Comparison of ENCODE assay signal across 10 cellular contexts in the genomic region with DNA sequence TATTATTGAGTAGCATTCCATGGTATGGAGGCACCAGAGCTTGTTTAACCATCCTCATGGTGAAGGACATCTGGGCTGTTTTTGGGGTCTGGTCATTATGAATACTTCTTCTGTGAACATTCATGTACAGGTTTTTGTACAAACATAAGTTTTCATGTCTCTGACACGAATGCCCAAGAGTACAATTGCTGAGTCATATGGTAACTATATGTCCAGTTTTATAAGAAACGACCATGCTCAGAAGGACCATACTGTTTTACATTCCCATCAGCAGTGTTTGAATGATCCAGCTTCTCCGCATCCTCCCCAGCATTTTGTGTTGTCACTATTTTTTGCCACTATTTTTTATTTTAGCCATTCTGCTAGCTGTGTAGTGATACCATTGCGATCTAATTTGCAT.
"Had no signal": no experiment of that assay in that cellular context is flagged by ENCODE, and none has a peak within 500 bp of the region (broad histone marks: within the 10 kb centered on the region; RNA-seq: fewer than 3 reads in every experiment).

No MANE protein-coding gene starts in this region.

- H3K4me3 Mint-ChIP-seq: HFFc6 had no signal

- H3K4me3 ChIP-seq: GM23248, HAP-1 had no signal

- H3K27ac Mint-ChIP-seq: HFFc6 had no signal

- H2AFZ ChIP-seq: GM23248 had no signal

- H3K9ac ChIP-seq: GM23248, KMS-11 had no signal

- ATAC-seq: HCT116, HepG2 had no signal

- FAIRE-seq: HepG2 had no signal

- H3K36me3 ChIP-seq: HAP-1 had no signal

- DNase-seq: GM23248, GOT3, H7, HFFc6, KBM-7 had no signal

- H3K4me2 ChIP-seq: KMS-11 had no signal

- H3K4me1 ChIP-seq: HAP-1 had no signal

- H3K27ac ChIP-seq: GM23248, HL-60, KMS-11 had no signal

- H3K9me3 ChIP-seq: HAP-1 had no signal
